Comparison of ENCODE assay signal across 1 cellular context in genomic region chr19:53824134-53824611, GRCh38.
TF ChIP-seq lines count a peak whose summit lies in the region.

TSS of gene NLRP12 (minus strand) at chr19:53824314. CDS start at chr19:53824174, 140 bp downstream.

TF ChIP-seq in GM23338, 12 proteins besides CTCF, POLR2A, EP300 and RAD21 (continued from another document):
- TF ChIP-seq ETS1 (IDR thresholded peaks at IDR 0.05) (no peak), NANOG (IDR thresholded peaks at IDR 0.05; ENCODE audit: borderline replicate concordance) (no peak), POLR2AphosphoS5 (IDR thresholded peaks at IDR 0.05; ENCODE audit: low read depth) (no peak), STAT1 (IDR thresholded peaks at IDR 0.05; ENCODE audit: unreplicated experiment) (no peak)
